ENCODE assay signal across 22 cellular contexts in genomic region chr16:49084628-49085390, GRCh38.
"Had no signal": no experiment of that assay in that cellular context is flagged by ENCODE, and none has a peak within 500 bp of the region (broad histone marks: within the 10 kb centered on the region; RNA-seq: fewer than 3 reads in every experiment).

No MANE protein-coding gene starts in this region.

- H3K36me3 Mint-ChIP-seq: memory B cell had no signal

- H3K27me3 Mint-ChIP-seq: activated CD4-positive, alpha-beta memory T cell treated with anti-CD3 and anti-CD28 coated beads, Interleukin-2, amount 10 ng/mL, durations not matched to agents 7 days and 5 days; dendritic cell treated with granulocyte-macrophage colony-stimulating factor and Interleukin-4, amounts not matched to agents 40 ng/mL and 50 ng/mL, for 4 days had no signal

- H3K4me1 Mint-ChIP-seq: activated CD4-positive, alpha-beta memory T cell treated with anti-CD3 and anti-CD28 coated beads, Interleukin-2, amount 10 ng/mL, durations not matched to agents 7 days and 5 days; memory B cell had no signal

- H3K27ac Mint-ChIP-seq: activated CD4-positive, alpha-beta memory T cell treated with anti-CD3 and anti-CD28 coated beads, Interleukin-2, amount 10 ng/mL, durations not matched to agents 7 days and 5 days; activated naive CD4-positive, alpha-beta T cell treated with anti-CD3 and anti-CD28 coated beads for 36 hours; activated T-cell treated with anti-CD3 and anti-CD28 coated beads, Interleukin-2, amount 50 U/mL, for 72 hours; dendritic cell treated with granulocyte-macrophage colony-stimulating factor and Interleukin-4, amounts not matched to agents 40 ng/mL and 50 ng/mL, for 4 days; memory B cell had no signal

- DNase-seq: activated CD4-positive, alpha-beta memory T cell treated with anti-CD3 and anti-CD28 coated beads, Interleukin-2, amount 10 ng/mL, durations not matched to agents 7 days and 5 days; activated CD4-positive, alpha-beta T cell treated with anti-CD3 and anti-CD28 coated beads for 48 hours; activated CD4-positive, CD25-positive, alpha-beta regulatory T cell; activated effector memory CD4-positive, alpha-beta T cell treated with Interleukin-2 at 50 U/mL for 16 hours; activated naive CD4-positive, alpha-beta T cell treated with anti-CD3 and anti-CD28 coated beads for 36 hours; activated T-cell treated with anti-CD3 and anti-CD28 coated beads, Interleukin-2, amount 50 U/mL, for 72 hours; body of pancreas; effector CD4-positive, alpha-beta T cell; gastrocnemius medialis; head of caudate nucleus; hypothalamus; left cardiac atrium; psoas muscle; stimulated activated CD4-positive, alpha-beta T cell treated with anti-CD3 and anti-CD28 coated beads, Interleukin-4, amount 100 ng/mL, for 24 hours; stimulated activated naive CD8-positive, alpha-beta T cell treated with anti-CD3 and anti-CD28 coated beads, Interleukin-15, Interleukin-2, amounts not matched to agents 100 U/mL and 50 U/mL, for 24 hours; T-helper 1 cell; T-helper 9 cell; upper lobe of right lung had no signal

- ATAC-seq: activated T-cell treated with anti-CD3 and anti-CD28 coated beads, Interleukin-2, amount 50 U/mL, for 72 hours; body of pancreas; esophagus mucosa; gastrocnemius medialis; psoas muscle; stimulated activated naive CD8-positive, alpha-beta T cell treated with anti-CD3 and anti-CD28 coated beads, Interleukin-15, Interleukin-2, amounts not matched to agents 100 U/mL and 50 U/mL, for 24 hours; upper lobe of right lung had no signal

- H3K4me3 Mint-ChIP-seq: activated CD4-positive, alpha-beta memory T cell treated with anti-CD3 and anti-CD28 coated beads, Interleukin-2, amount 10 ng/mL, durations not matched to agents 7 days and 5 days; activated naive CD4-positive, alpha-beta T cell treated with anti-CD3 and anti-CD28 coated beads for 36 hours; activated T-cell treated with anti-CD3 and anti-CD28 coated beads, Interleukin-2, amount 50 U/mL, for 72 hours; dendritic cell treated with granulocyte-macrophage colony-stimulating factor and Interleukin-4, amounts not matched to agents 40 ng/mL and 50 ng/mL, for 4 days; memory B cell; nephron had no signal
